Comparison of ENCODE assay signal across 8 cellular contexts in the genomic region with DNA sequence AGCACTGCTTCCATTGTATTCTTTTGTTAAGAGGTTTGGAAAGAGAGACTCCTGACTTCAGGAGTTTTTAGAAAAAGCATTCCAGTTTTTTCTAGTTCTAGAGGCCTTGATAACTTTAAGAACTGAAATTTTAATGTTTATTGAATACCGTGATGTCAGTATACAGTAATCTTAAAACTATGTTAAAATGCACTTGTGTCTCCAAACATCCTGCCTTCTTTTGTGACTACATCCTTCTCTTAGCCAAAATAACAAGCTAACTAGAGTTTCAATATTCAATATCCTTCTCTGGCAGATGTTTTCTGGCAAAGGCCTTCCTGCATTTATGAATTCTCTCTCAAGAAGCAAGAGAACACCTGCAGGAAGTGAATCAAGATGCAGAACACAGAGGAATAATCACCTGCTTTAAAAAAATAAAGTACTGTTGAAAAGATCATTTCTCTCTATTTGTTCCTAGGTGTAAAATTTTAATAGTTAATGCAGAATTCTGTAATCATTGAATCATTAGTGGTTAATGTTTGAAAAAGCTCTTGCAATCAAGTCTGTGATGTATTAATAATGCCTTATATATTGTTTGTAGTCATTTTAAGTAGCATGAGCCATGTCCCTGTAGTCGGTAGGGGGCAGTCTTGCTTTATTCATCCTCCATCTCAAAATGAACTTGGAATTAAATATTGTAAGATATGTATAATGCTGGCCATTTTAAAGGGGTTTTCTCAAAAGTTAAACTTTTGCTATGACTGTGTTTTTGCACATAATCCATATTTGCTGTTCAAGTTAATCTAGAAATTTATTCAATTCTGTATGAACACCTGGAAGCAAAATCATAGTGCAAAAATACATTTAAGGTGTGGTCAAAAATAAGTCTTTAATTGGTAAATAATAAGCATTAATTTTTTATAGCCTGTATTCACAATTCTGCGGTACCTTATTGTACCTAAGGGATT. TPM values are rescaled to one million over a fixed set of nuclear protein-coding genes. Genes with fewer than 3 reads are reported as not detected.
DNase-seq lines count a peak whose midpoint lies in the region; ATAC-seq, FAIRE-seq and TF ChIP-seq lines count a peak whose summit lies in the region.

No MANE protein-coding gene starts in this region.

- no peak overlapping the region for H2AFZ ChIP-seq in OCI-LY1 (ENCODE audit: low read length)

- no peaks in the 10 kb centered on the region for H3F3A ChIP-seq in OCI-LY1 (ENCODE audit: insufficient read depth, low read length)

- no peak overlapping the region for H3K9ac ChIP-seq in OCI-LY1 (ENCODE audit: low read length)

- no peak overlapping the region for H3K4me2 ChIP-seq in OCI-LY1 (ENCODE audit: low read length)

- peak; percentile 97 for FAIRE-seq in pancreas (lab: Jason Lieb, UNC)

- 57 to 58% methylated on average over 3 of the region's 3 CpGs for WGBS in pancreas, 2 donors

- no peaks in the 10 kb centered on the region for H3K79me2 ChIP-seq in OCI-LY1 (ENCODE audit: insufficient read depth, low read length)

- intact Hi-C loops in pancreas (cut with DNase I) = loop anchor here in 1 of 3 donors (5.0 kb wide), 1 partner anchor 391 kb away; no protein-coding TSS in a partner anchor

- H3K27ac ChIP-seq in OCI-LY1 (ENCODE audit: low read depth, low read length, poor library complexity, severe bottlenecking) = no peak overlapping the region
- H3K27ac ChIP-seq in pancreas = no peak overlapping the region

- H3K36me3 ChIP-seq in HAP-1 (replicated peaks) (peaks cover 16% of the 10 kb centered on the region), OCI-LY1 (ENCODE audit: insufficient read depth, low read length) (peaks cover 12% of the 10 kb centered on the region), pancreas (peaks cover 0 to 7% (median 5%) of the 10 kb centered on the region in 3 donors)

- no peaks in the 10 kb centered on the region for H3K9me2 ChIP-seq in OCI-LY1 (ENCODE audit: low read depth, low read length)

- H3K27me3 ChIP-seq in HAP-1 (ENCODE audit: low read depth) = no peaks in the 10 kb centered on the region
- H3K27me3 ChIP-seq in OCI-LY1 (ENCODE audit: insufficient read depth, low read length) = no peaks in the 10 kb centered on the region
- H3K27me3 ChIP-seq in pancreas = no peaks in the 10 kb centered on the region

- H3K4me3 ChIP-seq in HAP-1 = no peak overlapping the region
- no peak overlapping the region for H3K4me3 ChIP-seq in OCI-LY1 (ENCODE audit: low read depth, low read length, poor library complexity, severe bottlenecking)
- no peak overlapping the region for H3K4me3 ChIP-seq in pancreas

- H3K9me3 ChIP-seq in HAP-1 (no peaks in the 10 kb centered on the region), OCI-LY1 (ENCODE audit: low read length) (no peaks in the 10 kb centered on the region), pancreas (no peaks in the 10 kb centered on the region)

- no peaks in the 10 kb centered on the region for H4K20me1 ChIP-seq in OCI-LY1 (ENCODE audit: insufficient read depth, low read length)

- H3K4me1 ChIP-seq in HAP-1 (no peaks in the 10 kb centered on the region), OCI-LY1 (ENCODE audit: insufficient read depth, low read length, severe bottlenecking) (no peaks in the 10 kb centered on the region), pancreas (no peaks in the 10 kb centered on the region)

- in situ Hi-C loops in HAP-1 (cut with MboI; ENCODE audit: low sequenced_read_pairs) = loop anchor here (25.0 kb wide), 2 partner anchors 411 to 736 kb away; no protein-coding TSS in a partner anchor

- TF ChIP-seq CTCF in OCI-LY1 (IDR thresholded peaks at IDR 0.05; ENCODE audit: low read length) = peak; percentile 89
- peak; percentile 44 to 66 (median 54) for TF ChIP-seq CTCF in pancreas (IDR thresholded peaks at IDR 0.05)

- DNase-seq in Ammon's horn (ENCODE audit: low spot score) (peak; percentile 69), HAP-1 (ENCODE audit: low spot score in 2 of 2) (peak; percentile 37 to 71), activated T-cell treated with anti-CD3 and anti-CD28 coated beads for 48 hours (ENCODE audit: low read depth) (peak; percentile 22), fibroblast of the conjunctiva (ENCODE audit: low read depth) (peak; percentile 81), pancreas (peak in 2 of 6 donors; percentile 7 to 34), GM19240 (ENCODE audit: insufficient read length, low spot score) (no peak)

- ATAC-seq in pancreas (peak in 3 of 4 donors; percentile 75 to 81 (median 80)), HG02610 (IDR thresholded peaks at IDR 0.05; ENCODE audit: unreplicated experiment) (no peak)

RNA-seq across cellular contexts. Expression of a gene that starts 43.1 kb away (rescaled TPM):
- 10 to 100 TPM; 28.6 to 41.3 (median 33.7) TPM for total RNA-seq in pancreas
- 10 to 100 TPM; 15.7 to 50.1 TPM for polyA plus RNA-seq in pancreas
